In the genomic region with DNA sequence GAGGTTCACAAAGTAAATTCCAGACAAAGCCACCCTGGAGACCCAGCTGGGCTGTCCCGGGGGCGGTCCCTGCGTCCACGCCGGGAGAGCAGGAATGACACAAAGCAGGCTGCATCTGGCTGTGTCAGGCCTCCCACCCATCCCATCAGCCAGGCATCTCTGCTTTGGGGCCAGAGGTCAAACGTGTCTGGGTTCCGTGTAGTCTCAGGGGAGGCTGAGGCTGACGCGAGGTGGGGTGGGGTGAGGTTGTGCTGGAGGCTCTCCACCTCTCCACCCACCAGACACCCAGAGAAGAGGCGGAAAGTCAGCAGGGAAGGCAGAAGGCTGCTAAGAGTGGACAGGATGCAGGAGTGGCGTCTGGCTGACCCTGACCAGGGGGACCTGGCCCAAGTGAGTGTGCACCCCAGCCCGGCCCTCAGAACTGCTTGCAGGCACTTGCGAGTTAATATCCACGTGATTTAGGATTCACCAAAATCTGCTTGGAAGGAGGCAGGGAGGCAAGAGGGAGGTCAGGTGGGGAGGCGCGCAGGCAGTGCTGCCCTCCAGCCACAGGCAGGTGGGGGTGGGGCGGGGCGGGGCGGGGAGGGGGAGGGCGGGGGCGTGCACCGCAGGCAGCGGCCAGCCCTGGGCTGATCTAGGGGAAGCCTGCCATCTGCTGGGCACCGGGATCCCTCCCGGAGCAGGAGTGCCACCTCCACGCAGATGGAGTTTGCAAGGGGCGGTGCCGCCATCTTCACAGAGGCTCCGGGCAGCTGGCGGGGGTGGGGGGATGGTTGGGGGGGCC, we compare ENCODE assay signal across 7 cellular contexts. TPM values are rescaled to one million over a fixed set of nuclear protein-coding genes. Genes with fewer than 3 reads are reported as not detected.
DNase-seq lines count a peak whose midpoint lies in the region; ATAC-seq, FAIRE-seq and TF ChIP-seq lines count a peak whose summit lies in the region.

No MANE protein-coding gene starts in this region.

- no peaks in the 10 kb centered on the region for H3K36me3 ChIP-seq in mammary epithelial cell (ENCODE audit: insufficient read depth, low read length)
- H3K36me3 ChIP-seq in keratinocyte (ENCODE audit: control insufficient read depth in 2 of 2, extremely low read depth in 1 of 2, insufficient read depth in 2 of 2, low read length in 2 of 2): no peaks in the 10 kb centered on the region

- H3K4me1 Mint-ChIP-seq in activated B cell treated with CpG ODN at 0.5 μM for 24 hours: peaks cover 35% of the 10 kb centered on the region

- H3K9ac ChIP-seq in mammary epithelial cell (ENCODE audit: insufficient read depth, low read length) (no peak overlapping the region), keratinocyte (ENCODE audit: control insufficient read depth, extremely low read depth, insufficient read depth, low read length) (no peak overlapping the region)

- peak overlapping the region in 1 of 3 experiments; percentile 39 for H3K4me3 ChIP-seq in mammary epithelial cell (replicated peaks in 1 of 3; ENCODE audit: insufficient read depth in 1 of 3, low read depth in 2 of 3, low read length in 3 of 3)
- H3K4me3 ChIP-seq in keratinocyte (ENCODE audit: control insufficient read depth in 2 of 3, extremely low read depth in 1 of 3, insufficient read depth in 2 of 3, low read depth in 1 of 3, low read length in 3 of 3): peak overlapping the region in 1 of 3 experiments; percentile 14

- H3K36me3 Mint-ChIP-seq in activated B cell treated with CpG ODN at 0.5 μM for 24 hours (ENCODE audit: low read depth): no peaks in the 10 kb centered on the region

- intact Hi-C loops in activated B cell treated with CpG ODN at 0.5 μM for 24 hours (cut with micrococcal nuclease): loop anchor here (1.0 kb wide), 4 partner anchors 146 to 249 kb away; no protein-coding TSS in a partner anchor
- intact Hi-C loops in mammary epithelial cell (cut with micrococcal nuclease): loop anchor here (1.0 to 2.0 kb wide), 4 partner anchors 153 to 245 kb away; a partner anchor contains a TSS

- H3K4me1 ChIP-seq in mammary epithelial cell (ENCODE audit: insufficient read depth, low read length): peaks cover 13% of the 10 kb centered on the region
- H3K4me1 ChIP-seq in keratinocyte (ENCODE audit: control insufficient read depth, extremely low read depth, insufficient read depth, low read length): peaks cover 11% of the 10 kb centered on the region

- H4K20me1 ChIP-seq in mammary epithelial cell (ENCODE audit: insufficient read depth, low read length): no peaks in the 10 kb centered on the region
- H4K20me1 ChIP-seq in keratinocyte (ENCODE audit: control insufficient read depth, extremely low read depth, insufficient read depth, low read length): peaks cover 2% of the 10 kb centered on the region

- FAIRE-seq in GM19239 (lab: Jason Lieb, UNC) (no peak), keratinocyte (lab: Jason Lieb, UNC) (no peak)

- BruUV-seq in mammary epithelial cell (replicated peaks; lab: Mats Ljungman, UMichigan): no TSS peak

- TF ChIP-seq CTCF in activated B cell treated with CpG ODN at 0.5 μM for 24 hours (IDR thresholded peaks at IDR 0.05) (no peak), mammary epithelial cell (conservative IDR thresholded peaks at IDR 0.05 in 1 of 2, IDR thresholded peaks at IDR 0.05 in 1 of 2; ENCODE audit: extremely low read depth in 1 of 2, insufficient read depth in 1 of 2, low read depth in 1 of 2, low read length in 2 of 2) (peak; percentile 41 to 73), keratinocyte (optimal IDR thresholded peaks at IDR 0.05 in 1 of 3, IDR thresholded peaks at IDR 0.05 in 1 of 3, conservative IDR thresholded peaks at IDR 0.05 in 1 of 3; ENCODE audit: extremely low read depth in 1 of 3, insufficient read depth in 2 of 3, low read length in 3 of 3) (peak; percentile 13 to 92 (median 71))

- ATAC-seq in activated B cell treated with CpG ODN at 0.5 μM for 24 hours (ENCODE audit: low read depth) (peak; percentile 91), HG03095 (IDR thresholded peaks at IDR 0.05; ENCODE audit: unreplicated experiment) (no peak)

- in situ Hi-C loops in mammary epithelial cell (cut with MboI; ENCODE audit: low sequenced_read_pairs in 2 of 2): loop anchor here (25.0 kb wide), 1 partner anchor 179 kb away; no protein-coding TSS in a partner anchor

- H3K27me3 Mint-ChIP-seq in activated B cell treated with CpG ODN at 0.5 μM for 24 hours: peaks cover 2% of the 10 kb centered on the region

- H3K27ac ChIP-seq in mammary epithelial cell (ENCODE audit: insufficient read depth, low read depth, low read length): no peak overlapping the region
- no peak overlapping the region for H3K27ac ChIP-seq in keratinocyte (ENCODE audit: control insufficient read depth, insufficient read depth, low read length)

- no peak overlapping the region for H3K27ac Mint-ChIP-seq in activated B cell treated with CpG ODN at 0.5 μM for 24 hours

- peak overlapping the region; percentile 69 for H3K4me3 Mint-ChIP-seq in activated B cell treated with CpG ODN at 0.5 μM for 24 hours

- 71% methylated on average over 8 of the region's 30 CpGs for WGBS in mammary epithelial cell (ENCODE audit: low coverage, missing lambda C conversion rate)

- H3K4me2 ChIP-seq in mammary epithelial cell (ENCODE audit: insufficient read depth, low read depth, low read length): peak overlapping the region; percentile 55
- H3K4me2 ChIP-seq in keratinocyte (ENCODE audit: control insufficient read depth, extremely low read depth, insufficient read depth, low read depth, low read length): peak overlapping the region; percentile 62

- no peaks in the 10 kb centered on the region for H3K9me3 Mint-ChIP-seq in activated B cell treated with CpG ODN at 0.5 μM for 24 hours

- H3K9me1 ChIP-seq in keratinocyte (ENCODE audit: control insufficient read depth, extremely low read depth, insufficient read depth, low read length): no peaks in the 10 kb centered on the region

- CTCF ChIA-PET in activated B cell treated with CpG ODN at 0.5 μM for 24 hours (lab: Charles Lee) (interaction anchor here (0.6 to 3.3 kb wide), 9 partner anchors 14 to 251 kb away, joined by 3 to 13 read pairs (median 3); no protein-coding TSS in a partner anchor), mammary epithelial cell (lab: Charles Lee; ENCODE audit: low non-redundant PET) (no interaction called here)

- H3K9me3 ChIP-seq in mammary epithelial cell (replicated peaks; ENCODE audit: insufficient read depth, low read length): no peaks in the 10 kb centered on the region
- no peaks in the 10 kb centered on the region for H3K9me3 ChIP-seq in keratinocyte (ENCODE audit: control insufficient read depth, low read depth, low read length)

- H2AFZ ChIP-seq in mammary epithelial cell (ENCODE audit: low read depth, low read length): peak overlapping the region; percentile 31
- H2AFZ ChIP-seq in keratinocyte (ENCODE audit: control insufficient read depth, low read length): no peak overlapping the region

- H3K27me3 ChIP-seq in mammary epithelial cell (ENCODE audit: insufficient read depth, low read length) (peaks cover 2% of the 10 kb centered on the region), keratinocyte (ENCODE audit: control insufficient read depth, extremely low read depth, insufficient read depth, low read length) (no peaks in the 10 kb centered on the region)

- dilution Hi-C loops in mammary epithelial cell (cut with HindIII; ENCODE audit: low sequenced_read_pairs): loop anchor here (25.0 kb wide), 1 partner anchor 229 kb away; no protein-coding TSS in a partner anchor
- dilution Hi-C loops in keratinocyte (cut with MboI; ENCODE audit: extremely low pct_ligation_motif_present, low sequenced_read_pairs): no loop called here

- DNase-seq in GM19239 (ENCODE audit: insufficient read length, low spot score) (peak; percentile 81), NCI-H2171 treated with DMSO at 0.1 percent for 48 hours (lab: John Stamatoyannopoulos, UW) (peak; percentile 76), activated B cell treated with CpG ODN at 0.5 μM for 24 hours (peak; percentile 67), mammary epithelial cell (peak; percentile 46), keratinocyte (ENCODE audit: low read depth, low spot score) (no peak)
- DNase-seq in stimulated activated CD4-positive, alpha-beta T cell treated with anti-CD3 and anti-CD28 coated beads, Interleukin-1b, Interleukin-23, amount 100 ng/mL, for 1 hour (ENCODE audit: low read depth in 2 of 2): peak; percentile 61 to 63

- H3K79me2 ChIP-seq in mammary epithelial cell (ENCODE audit: insufficient read depth, low read length) (no peaks in the 10 kb centered on the region), keratinocyte (ENCODE audit: control insufficient read depth, insufficient read depth, low read length) (no peaks in the 10 kb centered on the region)

- POLR2A ChIA-PET in activated B cell treated with CpG ODN at 0.5 μM for 24 hours (lab: Charles Lee): interaction anchor here (0.6 to 0.8 kb wide), 5 partner anchors 10 to 245 kb away, joined by 3 to 13 read pairs (median 3); no protein-coding TSS in a partner anchor

RNA-seq across cellular contexts. Expression of a gene that starts 44.3 kb away (rescaled TPM):
- 2.6 and 3.4 TPM in 2 replicates for total RNA-seq in activated B cell treated with CpG ODN at 0.5 μM for 24 hours
- total RNA-seq in mammary epithelial cell: 10 to 100 TPM; 20.7 to 28.3 TPM
- 7.5 TPM for polyA plus RNA-seq in mammary epithelial cell
- polyA minus RNA-seq in mammary epithelial cell: 33.0 TPM
- polyA plus RNA-seq in keratinocyte: 8.4 to 8.9 TPM (median 8.6 TPM) in 3 replicates
- 7.6 TPM for polyA plus RNA-seq in keratinocyte (2011; ENCODE audit: low read depth)
- 7.0 and 10.1 TPM in 2 replicates for polyA plus RNA-seq in keratinocyte (2011; cell fraction: cytosol; rRNA removed)
- 17.8 and 20.4 TPM in 2 replicates for polyA plus RNA-seq in keratinocyte (2011; cell fraction: nucleus; rRNA removed)
- 8.1 and 20.8 TPM in 2 replicates for polyA plus RNA-seq in keratinocyte (2012; ENCODE audit: low replicate concordance)
- 16.6 to 43.1 TPM (median 17.1 TPM) in 3 replicates for polyA minus RNA-seq in keratinocyte
- 16.3 TPM for polyA minus RNA-seq in keratinocyte (2011; cell fraction: cytosol; rRNA and poly(A)+ RNA removed)
- 15.3 and 25.3 TPM in 2 replicates for polyA minus RNA-seq in keratinocyte (2011; cell fraction: nucleus; rRNA and poly(A)+ RNA removed)

RNA-seq across cellular contexts. Expression of a gene that starts 45.1 kb away (rescaled TPM):
- total RNA-seq in activated B cell treated with CpG ODN at 0.5 μM for 24 hours (0.46 and 0.55 TPM in 2 replicates), mammary epithelial cell (1 to 10 TPM; 2.7 to 3.0 TPM)
- polyA plus RNA-seq in mammary epithelial cell (0.82 TPM), keratinocyte (1.9 to 2.4 TPM (median 2.2 TPM) in 3 replicates)
- polyA minus RNA-seq in mammary epithelial cell (not detected), keratinocyte (1.7 to 3.2 TPM in 2 of 3 replicates, not detected in the other)
- 2.0 TPM for polyA plus RNA-seq in keratinocyte (2011; ENCODE audit: low read depth)
- 0.61 and 0.86 TPM in 2 replicates for polyA plus RNA-seq in keratinocyte (2011; cell fraction: cytosol; rRNA removed)
- 5.0 and 9.9 TPM in 2 replicates for polyA plus RNA-seq in keratinocyte (2011; cell fraction: nucleus; rRNA removed)
- polyA plus RNA-seq in keratinocyte (2012; ENCODE audit: low replicate concordance): 2.0 and 2.3 TPM in 2 replicates
- polyA minus RNA-seq in keratinocyte (2011; cell fraction: cytosol; rRNA and poly(A)+ RNA removed): 1.3 TPM
- polyA minus RNA-seq in keratinocyte (2011; cell fraction: nucleus; rRNA and poly(A)+ RNA removed): 1.4 and 2.6 TPM in 2 replicates
